29 cellular contexts compared by ENCODE assay signal in the genomic region with DNA sequence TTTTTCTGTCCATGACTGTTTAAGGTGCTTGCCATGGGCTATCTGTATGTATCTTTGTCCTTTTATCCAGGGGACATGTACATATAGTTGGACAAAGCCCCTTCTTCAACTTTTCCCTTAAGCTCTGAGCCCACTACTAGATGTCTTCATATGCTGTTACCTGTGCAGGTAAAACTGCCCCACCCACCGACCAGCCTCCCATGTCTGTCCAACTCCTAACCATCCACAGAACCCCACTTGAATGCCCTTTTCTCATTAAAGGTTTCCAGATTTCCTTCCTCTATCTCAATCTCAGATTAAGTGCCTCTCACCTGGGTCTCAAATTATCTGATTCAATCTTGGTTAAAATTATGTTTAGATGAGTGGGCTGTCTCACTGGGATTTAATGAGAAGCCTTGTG.
DNase-seq lines count a peak whose midpoint lies in the region; ATAC-seq and TF ChIP-seq lines count a peak whose summit lies in the region.
"Had no signal": no experiment of that assay in that cellular context is flagged by ENCODE, and none has a peak within 500 bp of the region (broad histone marks: within the 10 kb centered on the region; RNA-seq: fewer than 3 reads in every experiment).

No MANE protein-coding gene starts in this region.

- TF ChIP-seq CTCF in SK-N-SH (IDR thresholded peaks at IDR 0.05): no peak
- TF ChIP-seq CTCF in HEK293 (tag by site-specific recombination; IDR thresholded peaks at IDR 0.05): no peak

- H3K79me2 ChIP-seq in SK-N-SH (ENCODE audit: insufficient read depth): no peaks in the 10 kb centered on the region

- CTCF ChIA-PET in SK-N-SH (lab: Yijun Ruan, JAX): interaction anchor here (0.9 kb wide), 1 partner anchor 45 kb away, joined by 5 read pairs; no protein-coding TSS in a partner anchor
- CTCF ChIA-PET in HEK293 (lab: Yijun Ruan, JAX): no interaction called here

- DNase-seq in SK-N-SH: no peak
- DNase-seq: 8988T; ACHN; AML-193; BE2C; C1 segment of cervical spinal cord; Caco-2; Calu3; CD4-positive, alpha-beta memory T cell; CD4-positive, alpha-beta T cell; CD4-positive, CD25-positive, alpha-beta regulatory T cell; CD8-positive, alpha-beta memory T cell; CD8-positive, alpha-beta T cell; COR-L47; DMS 273 treated with DMSO at 0.1 percent for 48 hours; DMS153; DMS53; DMS79; DMS79 treated with DMSO at 0.1 percent for 48 hours; DND-41; EL had no signal

- ATAC-seq in SK-N-SH treated with all-trans-retinoic acid at 6 μM for 48 hours (no peak), GM19452 (IDR thresholded peaks at IDR 0.05; ENCODE audit: unreplicated experiment) (no peak)
- ATAC-seq: A549; CD8-positive, alpha-beta T cell had no signal

- H3K4me1 ChIP-seq in SK-N-SH (ENCODE audit: control insufficient read depth in 1 of 2, insufficient read depth in 2 of 2, low read depth in 1 of 2, low read length in 1 of 2): peaks cover 0 to 6% of the 10 kb centered on the region in 2 experiments; a peak in 1 of 4 replicates
- no peaks in the 10 kb centered on the region for H3K4me1 ChIP-seq in HEK293 (ENCODE audit: control insufficient read depth, insufficient read depth, low read length)
- H3K4me1 ChIP-seq: A549; BLaER1; BLaER1 treated with 17β-estradiol and CSF1 and Interleukin-3, amounts not matched to agents 10 nM and 100 nM; Caco-2 had no signal

- no peak overlapping the region for H2AFZ ChIP-seq in SK-N-SH (ENCODE audit: low read depth)

- 13% methylated on average over 1 of the region's 1 CpG for WGBS in SK-N-SH (ENCODE audit: low lambda C conversion rate)

- H4K20me1 ChIP-seq in SK-N-SH (ENCODE audit: insufficient read depth): no peaks in the 10 kb centered on the region
- H4K20me1 ChIP-seq: BLaER1; BLaER1 treated with 17β-estradiol and CSF1 and Interleukin-3, amounts not matched to agents 10 nM and 100 nM had no signal

- no peak overlapping the region for H3K27ac ChIP-seq in SK-N-SH (ENCODE audit: low read depth in 2 of 2, low read length in 1 of 2)
- H3K27ac ChIP-seq in HEK293 (ENCODE audit: extremely low read depth, low read depth, low read length): no peak overlapping the region
- H3K27ac ChIP-seq: 22Rv1; A549; BLaER1; BLaER1 treated with 17β-estradiol and CSF1 and Interleukin-3, amounts not matched to agents 10 nM and 100 nM; C4-2B had no signal

- no peaks in the 10 kb centered on the region for H3K36me3 ChIP-seq in SK-N-SH (replicated peaks in 1 of 2; ENCODE audit: control insufficient read depth in 1 of 2, insufficient read depth in 2 of 2, low read length in 1 of 2)
- H3K36me3 ChIP-seq in HEK293 (ENCODE audit: control insufficient read depth in 2 of 2, insufficient read depth in 1 of 2, low read length in 2 of 2): no peaks in the 10 kb centered on the region
- H3K36me3 ChIP-seq: BE2C; BLaER1; BLaER1 treated with 17β-estradiol and CSF1 and Interleukin-3, amounts not matched to agents 10 nM and 100 nM had no signal

- H3F3A ChIP-seq in SK-N-SH (replicated peaks; ENCODE audit: insufficient read depth): no peaks in the 10 kb centered on the region

- no peaks in the 10 kb centered on the region for H3K9me2 ChIP-seq in SK-N-SH

- H3K9ac ChIP-seq in SK-N-SH: no peak overlapping the region
- H3K9ac ChIP-seq: BLaER1; BLaER1 treated with 17β-estradiol and CSF1 and Interleukin-3, amounts not matched to agents 10 nM and 100 nM had no signal

- POLR2A ChIA-PET in SK-N-SH (lab: Yijun Ruan, JAX) (no interaction called here), HEK293 (lab: Yijun Ruan, JAX) (no interaction called here)

- no peak for TF ChIP-seq EP300 in SK-N-SH (IDR thresholded peaks at IDR 0.05; ENCODE audit: borderline replicate concordance in 1 of 2, low read depth in 1 of 2, low read length in 1 of 2)

- TF ChIP-seq RAD21 in SK-N-SH (IDR thresholded peaks at IDR 0.05; ENCODE audit: low read length): no peak

- H3K4me2 ChIP-seq in SK-N-SH: no peak overlapping the region
- H3K4me2 ChIP-seq: A549; BLaER1; BLaER1 treated with 17β-estradiol and CSF1 and Interleukin-3, amounts not matched to agents 10 nM and 100 nM had no signal

- no peak overlapping the region for H3K4me3 ChIP-seq in SK-N-SH (ENCODE audit: low read depth in 2 of 2, low read length in 1 of 2)
- no peak overlapping the region for H3K4me3 ChIP-seq in HEK293 (ENCODE audit: low read depth, low read length)
- H3K4me3 ChIP-seq: A549; BLaER1; BLaER1 treated with 17β-estradiol and CSF1 and Interleukin-3, amounts not matched to agents 10 nM and 100 nM had no signal

- H3K9me3 ChIP-seq in SK-N-SH (no peaks in the 10 kb centered on the region), HEK293 (ENCODE audit: control insufficient read depth, insufficient read depth, low read depth, low read length) (no peaks in the 10 kb centered on the region)
- H3K9me3 ChIP-seq: A549; BE2C; BLaER1; BLaER1 treated with 17β-estradiol and CSF1 and Interleukin-3, amounts not matched to agents 10 nM and 100 nM; Caco-2 had no signal

- no peaks in the 10 kb centered on the region for H3K27me3 ChIP-seq in SK-N-SH (ENCODE audit: insufficient read depth)
- H3K27me3 ChIP-seq: BE2C; BLaER1; BLaER1 treated with 17β-estradiol and CSF1 and Interleukin-3, amounts not matched to agents 10 nM and 100 nM had no signal

TF ChIP-seq in SK-N-SH treated with all-trans-retinoic acid at 6 μM for 48 hours, 23 proteins besides CTCF, POLR2A, EP300 and RAD21:
- TF ChIP-seq ZC3H10 (CRISPR knock-in tag; IDR thresholded peaks at IDR 0.05) (no peak), ZFP3 (CRISPR knock-in tag; IDR thresholded peaks at IDR 0.05) (peak; percentile 86), ARNTL (CRISPR knock-in tag; IDR thresholded peaks at IDR 0.05; ENCODE audit: borderline replicate concordance, low read depth) (no peak)

TF ChIP-seq in SK-N-SH, 30 proteins besides CTCF, POLR2A, EP300 and RAD21:
- TF ChIP-seq TAF1 (IDR thresholded peaks at IDR 0.05; ENCODE audit: borderline replicate concordance, low read depth, low read length) (no peak), SIN3A (IDR thresholded peaks at IDR 0.05; ENCODE audit: borderline replicate concordance, low read depth, low read length) (no peak)

TF ChIP-seq in HEK293, 187 proteins besides CTCF, POLR2A, EP300 and RAD21:
- TF ChIP-seq ZFP3 (tag by site-specific recombination; IDR thresholded peaks at IDR 0.05; ENCODE audit: low read depth) (peak; percentile 67), ZNF133 (tag by site-specific recombination; IDR thresholded peaks at IDR 0.05) (no peak), ZNF112 (tag by site-specific recombination; IDR thresholded peaks at IDR 0.05) (no peak), ZNF155 (tag by site-specific recombination; IDR thresholded peaks at IDR 0.05) (no peak), OVOL3 (tag by site-specific recombination; IDR thresholded peaks at IDR 0.05) (no peak), ZNF626 (tag by site-specific recombination; IDR thresholded peaks at IDR 0.05) (no peak), OSR2 (tag by site-specific recombination; IDR thresholded peaks at IDR 0.05) (no peak), PRDM1 (tag by site-specific recombination; IDR thresholded peaks at IDR 0.05) (no peak)
